ENCODE assay signal across 7 cellular contexts in the genomic region with DNA sequence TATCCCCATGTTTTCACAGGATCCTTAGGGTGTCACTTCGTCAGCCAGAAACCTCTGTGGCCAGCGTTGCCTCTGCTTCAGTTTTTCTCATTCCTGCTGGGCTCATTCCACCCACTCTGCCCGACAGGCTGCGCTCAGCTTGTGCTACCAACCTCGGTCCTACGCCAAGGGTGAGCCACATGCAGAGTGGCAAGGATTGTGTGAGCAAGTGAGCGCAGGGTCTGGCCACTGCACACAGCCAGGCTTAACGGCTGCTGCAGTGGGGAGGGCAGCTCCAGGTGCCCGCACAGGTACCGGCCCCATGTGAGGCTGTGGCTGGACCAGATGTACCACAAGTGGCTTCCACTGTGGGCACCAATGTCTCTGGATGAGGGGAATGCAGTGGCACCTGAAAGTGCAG.
"Had no signal": no experiment of that assay in that cellular context is flagged by ENCODE, and none has a peak within 500 bp of the region (broad histone marks: within the 10 kb centered on the region; RNA-seq: fewer than 3 reads in every experiment).

No MANE protein-coding gene starts in this region.

- H3K4me3 ChIP-seq: GM12878 had no signal

- ATAC-seq: GM12878 had no signal

- DNase-seq: GDM1, GF-D8 had no signal

- FAIRE-seq: GM12878, GM12891, GM12892, GM18507, GM19239 had no signal
